ENCODE assay signal across 10 cellular contexts in the genomic region with DNA sequence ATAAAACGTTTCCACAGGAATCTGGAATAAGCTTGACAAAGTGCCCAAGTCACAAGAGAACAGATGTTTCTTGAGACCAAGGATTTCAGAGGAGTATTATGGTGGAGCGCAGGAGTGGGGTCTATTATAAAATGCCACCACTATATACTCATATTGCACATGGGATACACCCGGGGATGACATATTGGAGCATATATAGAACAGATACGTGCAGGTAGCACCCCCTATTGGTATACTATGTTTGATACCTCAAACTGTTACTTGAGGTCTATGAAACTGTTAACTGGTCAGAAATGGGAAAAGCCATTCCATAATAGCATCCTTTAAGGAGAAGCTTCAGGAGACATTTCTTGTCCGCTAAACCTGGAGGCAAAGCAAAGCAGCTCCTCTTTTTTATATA.
DNase-seq lines count a peak whose midpoint lies in the region; ATAC-seq and TF ChIP-seq lines count a peak whose summit lies in the region.
"Had no signal": no experiment of that assay in that cellular context is flagged by ENCODE, and none has a peak within 500 bp of the region (broad histone marks: within the 10 kb centered on the region; RNA-seq: fewer than 3 reads in every experiment).

No MANE protein-coding gene starts in this region.

- no peaks in the 10 kb centered on the region for H4K20me1 ChIP-seq in H9 (ENCODE audit: control insufficient read depth, insufficient read depth, insufficient read length)

- H3K56ac ChIP-seq in H9 (ENCODE audit: insufficient read length, low read depth, low read length) = no peak overlapping the region

- peak; percentile 16 to 46 for TF ChIP-seq RAD21 in liver (IDR thresholded peaks at IDR 0.05)

- peaks cover 0 to 14% (median 7%) of the 10 kb centered on the region in 3 experiments; a peak in 5 of 7 replicates for H3K36me3 Mint-ChIP-seq in H9 (ENCODE audit: insufficient read depth in 1 of 3, low read depth in 3 of 3)
- H3K36me3 Mint-ChIP-seq: activated CD4-positive, alpha-beta memory T cell treated with anti-CD3 and anti-CD28 coated beads for 36 hours had no signal

- H2BK15ac ChIP-seq in H9 (ENCODE audit: low read depth, low read length) = no peak overlapping the region

- no peak overlapping the region for H3K23ac ChIP-seq in H9 (ENCODE audit: insufficient read length, low read depth, low read length)

- H3K27ac ChIP-seq in H9 (ENCODE audit: insufficient read length, low read depth, low read length) (no peak overlapping the region), liver (ENCODE audit: low read depth in 1 of 2, low read length in 2 of 2) (no peak overlapping the region)

- H3K18ac ChIP-seq in H9 (ENCODE audit: insufficient read length, low read depth, low read length) = no peak overlapping the region

- H4K91ac ChIP-seq in H9 (ENCODE audit: insufficient read length, low read depth, low read length) = no peak overlapping the region

- DNase-seq in GM06990 (ENCODE audit: extremely low read depth, insufficient read length) = no peak
- no peak for DNase-seq in H9
- peak; percentile 20 for DNase-seq in RPMI8226
- DNase-seq in NCI-H187 (lab: John Stamatoyannopoulos, UW) = no peak
- DNase-seq in stimulated activated CD4-positive, alpha-beta T cell treated with anti-CD3 and anti-CD28 coated beads, Interleukin-12 subunit alpha, Interleukin-12 subunit beta, amount 100 ng/mL, for 4 hours = no peak
- DNase-seq: activated CD4-positive, alpha-beta memory T cell treated with anti-CD3 and anti-CD28 coated beads for 36 hours; cerebellar nuclear complex; substantia nigra had no signal

- H2BK20ac ChIP-seq in H9 (ENCODE audit: low read depth, low read length, poor library complexity, severe bottlenecking) = no peak overlapping the region

- H2BK12ac ChIP-seq in H9 (ENCODE audit: insufficient read length, low read depth, low read length) = no peak overlapping the region

- H2AFZ ChIP-seq in H9 (ENCODE audit: low read length) = no peak overlapping the region

- H3K9me3 ChIP-seq in H9 (ENCODE audit: control insufficient read depth, low read depth, low read length) = no peaks in the 10 kb centered on the region
- H3K9me3 ChIP-seq in liver (ENCODE audit: control insufficient read depth in 4 of 4, low read length in 3 of 4) = no peaks in the 10 kb centered on the region

- no peaks in the 10 kb centered on the region for H3K79me1 ChIP-seq in H9 (ENCODE audit: insufficient read depth, low read depth, low read length, poor library complexity, severe bottlenecking)

- H3K4me3 ChIP-seq in GM06990 (replicated peaks; ENCODE audit: low read depth, low read length) = no peak overlapping the region
- no peak overlapping the region for H3K4me3 ChIP-seq in liver (ENCODE audit: low read depth in 1 of 3, low read length in 3 of 3)

- H2AK5ac ChIP-seq in H9 (ENCODE audit: insufficient read length, low read length) = no peak overlapping the region

- H3T11ph ChIP-seq in H9 (ENCODE audit: low read length) = no peak overlapping the region

- H3K14ac ChIP-seq in H9 (ENCODE audit: insufficient read depth, low read length) = no peak overlapping the region

- H3K27me3 ChIP-seq in GM06990 (replicated peaks; ENCODE audit: control insufficient read depth, insufficient read depth, low read length) = peaks cover 1% of the 10 kb centered on the region
- no peaks in the 10 kb centered on the region for H3K27me3 ChIP-seq in H9 (ENCODE audit: insufficient read depth, low read length)
- H3K27me3 ChIP-seq in liver (ENCODE audit: control insufficient read depth in 4 of 4, insufficient read depth in 4 of 4, low read length in 3 of 4) = no peaks in the 10 kb centered on the region

- H4K5ac ChIP-seq in H9 (ENCODE audit: insufficient read length, low read depth, low read length) = no peak overlapping the region

- no peak overlapping the region for H3K27ac Mint-ChIP-seq in H9
- H3K27ac Mint-ChIP-seq: activated CD4-positive, alpha-beta memory T cell treated with anti-CD3 and anti-CD28 coated beads for 36 hours had no signal

- H3K9ac ChIP-seq in H9 (ENCODE audit: extremely low read depth, insufficient read length, low read length) = no peak overlapping the region
- H3K9ac ChIP-seq in liver (ENCODE audit: low read depth in 1 of 2, low read length in 2 of 2) = no peak overlapping the region

- H3K79me2 ChIP-seq in H9 (ENCODE audit: insufficient read depth, low read length) = no peaks in the 10 kb centered on the region

- H4K8ac ChIP-seq in H9 (replicated peaks; ENCODE audit: insufficient read length, low read depth, low read length) = no peak overlapping the region

- H3K4ac ChIP-seq in H9 (ENCODE audit: low read depth, low read length) = no peak overlapping the region

- H3K27me3 Mint-ChIP-seq in H9 (ENCODE audit: low read depth) = no peaks in the 10 kb centered on the region
- H3K27me3 Mint-ChIP-seq: activated CD4-positive, alpha-beta memory T cell treated with anti-CD3 and anti-CD28 coated beads for 36 hours had no signal

- no peaks in the 10 kb centered on the region for H3K23me2 ChIP-seq in H9 (ENCODE audit: insufficient read length, low read depth, low read length, poor library complexity, severe bottlenecking)

- H3K4me2 ChIP-seq in H9 (ENCODE audit: insufficient read depth, insufficient read length, low read length) = no peak overlapping the region

- H3K4me1 ChIP-seq in H9 (ENCODE audit: insufficient read depth, low read length) (no peaks in the 10 kb centered on the region), liver (ENCODE audit: control insufficient read depth in 4 of 4, insufficient read depth in 4 of 4, low read length in 3 of 4) (no peaks in the 10 kb centered on the region)

- no peaks in the 10 kb centered on the region for H3K36me3 ChIP-seq in GM06990 (ENCODE audit: control insufficient read depth, insufficient read depth, low read length)
- no peaks in the 10 kb centered on the region for H3K36me3 ChIP-seq in liver (ENCODE audit: control insufficient read depth in 4 of 4, insufficient read depth in 3 of 4, low read depth in 1 of 4, low read length in 3 of 4)

- no CpG with 5 or more reads among the region's 5 CpGs for WGBS in H9 (ENCODE audit: extremely low coverage, insufficient read length, low lambda C conversion rate)
- 69% methylated on average over 5 of the region's 5 CpGs for WGBS in liver

- no peak overlapping the region for H2BK5ac ChIP-seq in H9 (ENCODE audit: insufficient read length, low read length)

- no peak overlapping the region for H2BK120ac ChIP-seq in H9 (ENCODE audit: low read depth, low read length, poor library complexity, severe bottlenecking)

- TF ChIP-seq CTCF in GM06990 (IDR thresholded peaks at IDR 0.05; ENCODE audit: insufficient read depth, low read length, poor library complexity, severe bottlenecking) = peak; percentile 46
- TF ChIP-seq CTCF in H9 (conservative IDR thresholded peaks at IDR 0.05) = peak; percentile 68
- no peak for TF ChIP-seq CTCF in liver (IDR thresholded peaks at IDR 0.05; ENCODE audit: low read depth, low read length, missing input control)

- no peak for ATAC-seq in GM18907 (IDR thresholded peaks at IDR 0.05; ENCODE audit: unreplicated experiment)

- no peak overlapping the region for H3K4me3 Mint-ChIP-seq in H9
- H3K4me3 Mint-ChIP-seq: activated CD4-positive, alpha-beta memory T cell treated with anti-CD3 and anti-CD28 coated beads for 36 hours had no signal

- H3K9me3 Mint-ChIP-seq in H9 = no peaks in the 10 kb centered on the region
- H3K9me3 Mint-ChIP-seq: activated CD4-positive, alpha-beta memory T cell treated with anti-CD3 and anti-CD28 coated beads for 36 hours had no signal

- H3K4me1 Mint-ChIP-seq in H9 = peaks cover 0 to 13% of the 10 kb centered on the region in 2 experiments; a peak in 3 of 4 replicates

TF ChIP-seq in liver, 16 proteins besides CTCF, POLR2A, EP300 and RAD21:
- TF ChIP-seq, protein P1, sequence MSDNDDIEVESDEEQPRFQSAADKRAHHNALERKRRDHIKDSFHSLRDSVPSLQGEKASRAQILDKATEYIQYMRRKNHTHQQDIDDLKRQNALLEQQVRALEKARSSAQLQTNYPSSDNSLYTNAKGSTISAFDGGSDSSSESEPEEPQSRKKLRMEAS (IDR thresholded peaks at IDR 0.05) = no peak
- TF ChIP-seq HNF4A (conservative IDR thresholded peaks at IDR 0.05) = no peak
